ENCODE assay signal across 8 cellular contexts in the genomic region with DNA sequence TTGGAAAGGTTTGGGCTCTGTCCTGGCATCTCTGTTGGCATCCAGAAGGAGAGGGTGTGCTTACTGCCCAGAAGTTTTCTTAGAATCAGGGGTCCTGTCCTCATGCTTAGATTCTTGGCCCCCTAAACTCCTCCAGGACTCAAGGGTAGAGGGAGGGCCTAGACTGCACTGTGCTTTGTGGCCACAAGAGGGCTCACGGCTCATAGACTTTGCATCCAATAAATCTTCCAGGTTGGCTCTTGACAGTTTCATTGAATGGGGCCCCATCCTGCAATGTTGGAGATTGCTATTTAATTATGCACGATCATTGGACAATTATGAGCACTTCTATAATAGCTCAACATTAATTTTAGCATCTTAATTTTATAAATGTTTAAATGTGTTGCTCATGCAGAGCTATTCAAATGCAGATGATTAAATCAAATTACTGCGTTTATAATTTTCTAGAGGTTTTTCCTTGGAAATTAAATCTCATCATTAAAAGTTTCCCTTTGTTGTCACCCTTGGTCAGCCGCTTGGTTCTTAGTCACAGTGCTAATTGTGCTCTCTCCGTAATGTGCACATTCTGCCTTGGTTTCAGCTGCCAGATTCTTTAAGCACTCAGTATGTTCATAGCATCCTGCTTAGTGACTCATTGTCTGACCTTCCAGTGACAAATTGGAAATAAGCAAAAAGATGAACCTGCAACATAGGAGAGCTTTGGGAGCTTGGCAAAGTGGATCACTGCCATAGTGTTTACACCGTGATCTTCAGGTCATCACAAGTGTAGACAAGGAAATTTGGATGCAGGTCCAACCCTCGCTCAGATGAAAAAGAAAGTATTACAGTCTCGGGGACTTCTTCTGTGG. TPM values are rescaled to one million over a fixed set of nuclear protein-coding genes. Genes with fewer than 3 reads are reported as not detected.
A peak's percentile ranks its signal among the peaks of the same experiment; 100 is the strongest.
DNase-seq lines count a peak whose midpoint lies in the region; ATAC-seq and TF ChIP-seq lines count a peak whose summit lies in the region.

No MANE protein-coding gene starts in this region.

- H3K4me3 ChIP-seq in Caco-2 (ENCODE audit: low read depth, low read length) = no peak overlapping the region

- H3K4me1 ChIP-seq in Caco-2 = no peaks in the 10 kb centered on the region

- POLR2A ChIA-PET in Caco-2 (lab: Charles Lee) = no interaction called here

- CTCF ChIA-PET in Caco-2 (lab: Charles Lee) = interaction anchor here (0.9 kb wide), 1 partner anchor 312 kb away, joined by 3 read pairs; no protein-coding TSS in a partner anchor

- intact Hi-C loops in Caco-2 (cut with micrococcal nuclease; ENCODE audit: unreplicated experiment) = loop anchor here (1.0 kb wide), 2 partner anchors 178 to 312 kb away; no protein-coding TSS in a partner anchor

- no peak overlapping the region for H3K27ac Mint-ChIP-seq in Caco-2 (ENCODE audit: unreplicated experiment)

- no peaks in the 10 kb centered on the region for H3K36me3 ChIP-seq in Caco-2 (ENCODE audit: control insufficient read depth, insufficient read depth, low read length)

- H3K4me1 Mint-ChIP-seq in Caco-2 (ENCODE audit: low read depth, unreplicated experiment) = no peaks in the 10 kb centered on the region

- H3K27me3 ChIP-seq in Caco-2 (replicated peaks; ENCODE audit: control insufficient read depth, insufficient read depth, low read length) = peaks cover under 1% of the 10 kb centered on the region; the same call in 1 of the 2 replicates

- no peaks in the 10 kb centered on the region for H3K9me3 Mint-ChIP-seq in Caco-2 (ENCODE audit: unreplicated experiment)

- H3K27me3 Mint-ChIP-seq in Caco-2 (ENCODE audit: insufficient read depth, unreplicated experiment) = peaks cover 20% of the 10 kb centered on the region

- no TSS peak for BruUV-seq in Caco-2 (replicated peaks; lab: Mats Ljungman, UMichigan)

- no peaks in the 10 kb centered on the region for H3K36me3 Mint-ChIP-seq in Caco-2 (ENCODE audit: insufficient read depth, unreplicated experiment)

- DNase-seq in Caco-2 (peak; percentile 55 to 64), HuH-7.5 (ENCODE audit: low spot score) (peak; percentile 37), SW 1271 (lab: John Stamatoyannopoulos, UW) (peak; percentile 6 to 43), fibroblast of peridontal ligament (ENCODE audit: extremely low read depth) (peak; percentile 54), nucleus accumbens (lab: John Stamatoyannopoulos, UW) (peak in 33 of 56 donors; percentile 1 to 69 (median 13)), omental fat pad (ENCODE audit: low spot score) (no peak)

- ATAC-seq in GM18519 (IDR thresholded peaks at IDR 0.05; ENCODE audit: low FRiP score, unreplicated experiment) (peak; percentile 62), GM18907 (IDR thresholded peaks at IDR 0.05; ENCODE audit: unreplicated experiment) (no peak), omental fat pad (ENCODE audit: low FRiP score) (no peak)

- H3K9me3 ChIP-seq in Caco-2 = no peaks in the 10 kb centered on the region

- TF ChIP-seq CTCF in Caco-2 (IDR thresholded peaks at IDR 0.05; ENCODE audit: insufficient read depth in 1 of 2, low read depth in 1 of 2, low read length in 1 of 2, severe bottlenecking in 1 of 2, unreplicated experiment in 1 of 2) (peak; percentile 84 to 91), omental fat pad (IDR thresholded peaks at IDR 0.05) (peak in 1 of 3 donors; percentile 55)

- no peak overlapping the region for H3K4me3 Mint-ChIP-seq in Caco-2 (ENCODE audit: unreplicated experiment)

RNA-seq across cellular contexts. Expression of gene PLPP4, which starts 33.5 kb away (rescaled TPM):
- total RNA-seq in Caco-2 (2022) = 0.56 and 0.61 TPM in 2 replicates
- 1 to 10 TPM in 1 of 4 donors, under 1 TPM in 1, not detected in 2; 0.72 to 1.9 TPM for total RNA-seq in omental fat pad
